In genomic region chr3:124887996-124888298, GRCh38 we compare ENCODE assay signal across 8 cellular contexts. TPM values are rescaled to one million over a fixed set of nuclear protein-coding genes. Genes with fewer than 3 reads are reported as not detected.
DNase-seq lines count a peak whose midpoint lies in the region; ATAC-seq and TF ChIP-seq lines count a peak whose summit lies in the region.

No MANE protein-coding gene starts in this region.

- peaks cover 44 to 55% of the 10 kb centered on the region in 2 donors for H3K27me3 Mint-ChIP-seq in CD8-positive, alpha-beta memory T cell

- peak overlapping the region; percentile 97 for H2AFZ ChIP-seq in parathyroid adenoma

- H3K4me1 Mint-ChIP-seq in CD8-positive, alpha-beta memory T cell = peaks cover 7 to 16% (median 10%) of the 10 kb centered on the region in 3 donors

- peaks cover 8% of the 10 kb centered on the region for H3K79me2 ChIP-seq in parathyroid adenoma

- no peak overlapping the region for H3K27ac Mint-ChIP-seq in CD8-positive, alpha-beta memory T cell

- H3K4me1 ChIP-seq in CD8-positive, alpha-beta memory T cell (ENCODE audit: insufficient read depth, low read length) = no peaks in the 10 kb centered on the region
- peaks cover 35% of the 10 kb centered on the region for H3K4me1 ChIP-seq in RWPE2 (ENCODE audit: insufficient read depth, poor library complexity, severe bottlenecking)
- peaks cover 6% of the 10 kb centered on the region for H3K4me1 ChIP-seq in parathyroid adenoma

- H3K27me3 ChIP-seq in CD8-positive, alpha-beta memory T cell (ENCODE audit: insufficient read depth, low read length, poor library complexity, severe bottlenecking) = peaks cover 9% of the 10 kb centered on the region
- H3K27me3 ChIP-seq in RWPE2 (ENCODE audit: insufficient read depth, poor library complexity, severe bottlenecking) = no peaks in the 10 kb centered on the region
- H3K27me3 ChIP-seq in parathyroid adenoma (ENCODE audit: control insufficient read depth, insufficient read depth, low read length) = no peaks in the 10 kb centered on the region

- CTCF ChIA-PET in CD8-positive, alpha-beta memory T cell (lab: Charles Lee) = no interaction called here

- TF ChIP-seq CTCF in RWPE2 (IDR thresholded peaks at IDR 0.05; ENCODE audit: poor library complexity, severe bottlenecking) = no peak
- TF ChIP-seq CTCF in parathyroid adenoma (IDR thresholded peaks at IDR 0.05) = no peak

- H3K36me3 ChIP-seq in CD8-positive, alpha-beta memory T cell (ENCODE audit: insufficient read depth, low read length) = no peaks in the 10 kb centered on the region
- H3K36me3 ChIP-seq in RWPE2 (ENCODE audit: low read depth) (0 out of 2 replicates have a peak, but pooled peaks cover 3% of the 10 kb centered on the region), parathyroid adenoma (ENCODE audit: control insufficient read depth, insufficient read depth, low read length) (no peaks in the 10 kb centered on the region)

- H3K4me3 ChIP-seq in CD8-positive, alpha-beta memory T cell (ENCODE audit: low read length) = no peak overlapping the region
- H3K4me3 ChIP-seq in RWPE2 (ENCODE audit: severe bottlenecking) = no peak overlapping the region
- no peak overlapping the region for H3K4me3 ChIP-seq in parathyroid adenoma (ENCODE audit: low read depth, low read length)

- H3K9me3 ChIP-seq in CD8-positive, alpha-beta memory T cell (ENCODE audit: low read length) = no peaks in the 10 kb centered on the region
- H3K9me3 ChIP-seq in RWPE2 (ENCODE audit: severe bottlenecking) (no peaks in the 10 kb centered on the region), parathyroid adenoma (ENCODE audit: control insufficient read depth, low read length) (no peaks in the 10 kb centered on the region)

- no peaks in the 10 kb centered on the region for H3K36me3 Mint-ChIP-seq in CD8-positive, alpha-beta memory T cell

- peak overlapping the region; percentile 61 to 89 (median 76) for H3K4me3 Mint-ChIP-seq in CD8-positive, alpha-beta memory T cell

- H3K27ac ChIP-seq in CD8-positive, alpha-beta memory T cell (ENCODE audit: low read depth, low read length) = no peak overlapping the region
- H3K27ac ChIP-seq in RWPE2 (ENCODE audit: poor library complexity, severe bottlenecking) (peak overlapping the region; percentile 78), epithelial cell of prostate (peak overlapping the region; percentile 97), parathyroid adenoma (no peak overlapping the region)

- POLR2A ChIA-PET in CD8-positive, alpha-beta memory T cell (lab: Charles Lee) = no interaction called here

- no peak for ATAC-seq in RWPE2 (ENCODE audit: low read depth)

- H3K4me2 ChIP-seq in parathyroid adenoma (ENCODE audit: low read length) = no peak overlapping the region

- no peaks in the 10 kb centered on the region for H3K9me3 Mint-ChIP-seq in CD8-positive, alpha-beta memory T cell

- no peak overlapping the region for H3K9ac ChIP-seq in parathyroid adenoma

- DNase-seq in CD8-positive, alpha-beta memory T cell = no peak
- DNase-seq in RWPE2 (ENCODE audit: low spot score) = no peak
- no peak for DNase-seq in epithelial cell of prostate (ENCODE audit: low read depth, low spot score)
- DNase-seq in NCI-H748 (lab: John Stamatoyannopoulos, UW; ENCODE audit: unreplicated experiment) = no peak
- no peak for DNase-seq in T-helper 9 cell
- no peak for DNase-seq in UCSD-AML1 (lab: John Stamatoyannopoulos, UW; ENCODE audit: unreplicated experiment)
- no peak for DNase-seq in NCI-H1694 (lab: John Stamatoyannopoulos, UW)

RNA-seq across cellular contexts. Expression of gene ITGB5, which starts 0.8 kb away (rescaled TPM):
- total RNA-seq in CD8-positive, alpha-beta memory T cell = 1 to 10 TPM; 2.0 to 3.3 TPM
- 0.62 TPM for polyA plus RNA-seq in CD8-positive, alpha-beta memory T cell

RNA-seq across cellular contexts. Expression of gene MUC13, which starts 46.6 kb away (rescaled TPM):
- total RNA-seq in CD8-positive, alpha-beta memory T cell = not detected
- polyA plus RNA-seq in CD8-positive, alpha-beta memory T cell = not detected

Comparison
In these comparisons a context has a peak if more than half of its experiments do, and no peak if none do; other contexts are left out.
1. H3K27ac ChIP-seq: peak in RWPE2 (single experiment) and epithelial cell of prostate (single experiment); none in CD8-positive, alpha-beta memory T cell (single experiment) and parathyroid adenoma (single experiment).